Comparison of ENCODE assay signal across 15 cellular contexts in the genomic region with DNA sequence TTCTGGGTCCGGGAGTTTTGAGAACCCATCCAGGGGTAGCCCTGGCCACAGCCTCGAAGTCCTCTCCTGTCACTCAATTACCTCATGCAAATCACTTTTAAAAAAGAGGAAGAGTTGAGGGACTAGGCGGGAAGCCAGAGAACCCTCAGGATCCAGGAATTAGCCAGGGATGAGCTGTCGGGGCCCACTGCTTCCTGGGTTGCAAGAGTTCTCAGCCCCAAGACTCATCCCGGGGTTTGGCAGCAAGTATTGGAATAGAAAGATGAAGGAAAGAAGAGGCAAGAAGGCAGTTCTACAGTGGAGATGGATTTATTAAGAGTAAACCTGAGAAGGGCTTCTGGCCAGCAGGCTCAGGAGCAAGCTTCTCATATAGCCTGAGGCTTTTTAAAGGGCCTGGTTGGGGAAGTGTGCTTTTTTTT. TPM values are rescaled to one million over a fixed set of nuclear protein-coding genes. Genes with fewer than 3 reads are reported as not detected.
DNase-seq lines count a peak whose midpoint lies in the region; ATAC-seq and TF ChIP-seq lines count a peak whose summit lies in the region.
"Had no signal": no experiment of that assay in that cellular context is flagged by ENCODE, and none has a peak within 500 bp of the region (broad histone marks: within the 10 kb centered on the region; RNA-seq: fewer than 3 reads in every experiment).

No MANE protein-coding gene starts in this region.

- H3K9me3 Mint-ChIP-seq in activated naive CD4-positive, alpha-beta T cell treated with anti-CD3 and anti-CD28 coated beads, Interleukin-2, amount 10 ng/mL, durations not matched to agents 7 days and 5 days: no peaks in the 10 kb centered on the region
- H3K9me3 Mint-ChIP-seq: activated T-helper 2 cell treated with anti-CD3 and anti-CD28 coated beads, Interferon-gamma antibody, Interleukin-2, Interleukin-4, amounts not matched to agents 10 μg/mL and 5 μg/mL and 100 μg/mL, durations not matched to agents 14 hours and 24 hours and 36 hours had no signal

- no peak for TF ChIP-seq POLR2A in transverse colon (IDR thresholded peaks at IDR 0.05)

- H3K4me3 ChIP-seq in fibroblast of mammary gland (ENCODE audit: control insufficient read depth, low read depth, low read length) (no peak overlapping the region), transverse colon (no peak overlapping the region)
- H3K4me3 ChIP-seq: coronary artery had no signal

- CTCF ChIA-PET in activated naive CD4-positive, alpha-beta T cell treated with anti-CD3 and anti-CD28 coated beads, Interleukin-2, amount 10 ng/mL, durations not matched to agents 7 days and 5 days (lab: Charles Lee): interaction anchor here (0.7 kb wide), 1 partner anchor 452 kb away, joined by 3 read pairs; no protein-coding TSS in a partner anchor

- H3K27ac Mint-ChIP-seq in activated naive CD4-positive, alpha-beta T cell treated with anti-CD3 and anti-CD28 coated beads, Interleukin-2, amount 10 ng/mL, durations not matched to agents 7 days and 5 days: peak overlapping the region; percentile 55

- H3K36me3 Mint-ChIP-seq in activated naive CD4-positive, alpha-beta T cell treated with anti-CD3 and anti-CD28 coated beads, Interleukin-2, amount 10 ng/mL, durations not matched to agents 7 days and 5 days: no peaks in the 10 kb centered on the region

- H3K27me3 ChIP-seq in transverse colon: no peaks in the 10 kb centered on the region

- peaks cover 11 to 31% (median 21%) of the 10 kb centered on the region in 4 donors for H3K4me1 ChIP-seq in transverse colon

- intact Hi-C loops in transverse colon (cut with DNase I; ENCODE audit: low total_unique reads): no loop called here

- 0 to 55% methylated on average over 1 to 5 of the region's 5 CpGs for WGBS in transverse colon (ENCODE audit: low coverage in 1 of 2), 2 donors

- in situ Hi-C loops in transverse colon (cut with MboI; ENCODE audit: low pct_ligation_motif_present in 1 of 4, low pct_unique_long_range_greater_than_20kb in 1 of 4, low sequenced_read_pairs in 3 of 4): no loop called here

- no peak overlapping the region for H3K4me3 Mint-ChIP-seq in activated naive CD4-positive, alpha-beta T cell treated with anti-CD3 and anti-CD28 coated beads, Interleukin-2, amount 10 ng/mL, durations not matched to agents 7 days and 5 days

- no peak for TF ChIP-seq EP300 in transverse colon (IDR thresholded peaks at IDR 0.05; ENCODE audit: low read depth)

- TF ChIP-seq CTCF in fibroblast of mammary gland (conservative IDR thresholded peaks at IDR 0.05; ENCODE audit: control insufficient read depth, insufficient read depth, low read depth, low read length) (no peak), transverse colon (IDR thresholded peaks at IDR 0.05) (no peak)

- peaks cover 76% of the 10 kb centered on the region for H3K27me3 Mint-ChIP-seq in activated naive CD4-positive, alpha-beta T cell treated with anti-CD3 and anti-CD28 coated beads, Interleukin-2, amount 10 ng/mL, durations not matched to agents 7 days and 5 days

- DNase-seq in activated naive CD4-positive, alpha-beta T cell treated with anti-CD3 and anti-CD28 coated beads, Interleukin-2, amount 10 ng/mL, durations not matched to agents 7 days and 5 days: no peak
- DNase-seq in activated naive CD4-positive, alpha-beta T cell (lab: John Stamatoyannopoulos, UW): no peak
- DNase-seq in OCI-M1 (lab: John Stamatoyannopoulos, UW) (peak; percentile 52), fibroblast of mammary gland (ENCODE audit: low read depth) (peak; percentile 80), transverse colon (no peak), kidney glomerular epithelial cell (lab: John Stamatoyannopoulos, UW) (no peak)
- no peak for DNase-seq in stimulated activated CD4-positive, alpha-beta T cell treated with anti-CD3 and anti-CD28 coated beads, Interleukin-4, amount 100 ng/mL, for 24 hours
- DNase-seq: activated CD4-positive, CD25-positive, alpha-beta regulatory T cell; NCI-H187 treated with DMSO at 0.1 percent for 48 hours; nucleus accumbens had no signal

- H3K36me3 ChIP-seq in transverse colon: no peaks in the 10 kb centered on the region

- peaks cover 29% of the 10 kb centered on the region for H3K4me1 Mint-ChIP-seq in activated naive CD4-positive, alpha-beta T cell treated with anti-CD3 and anti-CD28 coated beads, Interleukin-2, amount 10 ng/mL, durations not matched to agents 7 days and 5 days

- H3K9me3 ChIP-seq in transverse colon: no peaks in the 10 kb centered on the region

- peak overlapping the region; percentile 21 to 90 (median 62) for H3K27ac ChIP-seq in transverse colon

- ATAC-seq in HG03159 (IDR thresholded peaks at IDR 0.05; ENCODE audit: unreplicated experiment): no peak
- ATAC-seq: Panc1 had no signal

RNA-seq across cellular contexts. Expression of a gene that starts 25.6 kb away (rescaled TPM):
- not detected for total RNA-seq in transverse colon
- total RNA-seq: activated T-helper 2 cell treated with anti-CD3 and anti-CD28 coated beads, Interferon-gamma antibody, Interleukin-2, Interleukin-4, amounts not matched to agents 10 μg/mL and 5 μg/mL and 100 μg/mL, durations not matched to agents 14 hours and 24 hours and 36 hours; frontal cortex had no signal

RNA-seq across cellular contexts. Expression of a gene that starts 30.6 kb away (rescaled TPM):
- total RNA-seq in transverse colon: 10 to 100 TPM; 11.3 to 19.1 (median 14.3) TPM

RNA-seq across cellular contexts. Expression of a gene that starts 46.6 kb away (rescaled TPM):
- 10 to 100 TPM; 21.8 to 54.2 (median 29.6) TPM for total RNA-seq in transverse colon

Comparison
In these comparisons a context has a peak if more than half of its experiments do, and no peak if none do; other contexts are left out.
1. DNase-seq: peak in OCI-M1 (single experiment) and fibroblast of mammary gland (single experiment); none in activated naive CD4-positive, alpha-beta T cell treated with anti-CD3 and anti-CD28 coated beads, Interleukin-2, amount 10 ng/mL, durations not matched to agents 7 days and 5 days (single experiment), activated naive CD4-positive, alpha-beta T cell (0 of 4), transverse colon (single experiment), stimulated activated CD4-positive, alpha-beta T cell treated with anti-CD3 and anti-CD28 coated beads, Interleukin-4, amount 100 ng/mL, for 24 hours (single experiment) and kidney glomerular epithelial cell (single experiment).